7 cellular contexts compared by ENCODE assay signal in the genomic region with DNA sequence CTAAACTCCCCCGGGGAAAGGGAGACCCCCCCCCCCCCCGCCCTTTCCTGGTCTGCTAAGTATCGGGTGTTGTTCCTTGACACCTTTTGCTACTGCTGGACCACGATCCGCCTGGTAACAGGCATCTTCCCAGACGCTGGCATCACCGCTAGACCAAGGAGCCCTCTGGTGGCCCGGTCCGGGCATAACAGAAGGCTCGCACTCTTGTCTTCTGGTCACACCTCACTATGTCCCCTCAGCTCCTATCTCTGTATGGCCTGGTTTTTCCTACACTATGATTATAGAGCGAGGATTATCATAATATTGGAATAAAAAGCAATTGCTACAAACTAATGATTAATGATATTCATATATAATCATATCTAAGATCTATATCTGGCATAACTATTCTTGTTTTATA.
A peak's percentile ranks its signal among the peaks of the same experiment; 100 is the strongest.
DNase-seq lines count a peak whose midpoint lies in the region; ATAC-seq and TF ChIP-seq lines count a peak whose summit lies in the region.
"Not testable (repeated sequence)": the region's sequence is repeated elsewhere in the genome, so short reads cannot be mapped to it uniquely, and the experiment has no call there.

No MANE protein-coding gene starts in this region.

- not testable (repeated sequence) for ATAC-seq in activated CD8-positive, alpha-beta T cell treated with anti-CD3 and anti-CD28 coated beads for 36 hours; left lung

- peak; percentile 41 for DNase-seq in G401 (ENCODE audit: low spot score)
- DNase-seq in HFFc6; activated CD8-positive, alpha-beta T cell treated with anti-CD3 and anti-CD28 coated beads for 36 hours; choroid plexus epithelial cell (ENCODE audit: low read depth); left lung; retinal pigment epithelial cell (ENCODE audit: low read depth): not testable (repeated sequence)
- peak; percentile 16 for DNase-seq in RKO (ENCODE audit: low spot score)

- CTCF ChIA-PET in activated CD8-positive, alpha-beta T cell treated with anti-CD3 and anti-CD28 coated beads for 36 hours (lab: Charles Lee): interaction anchor here (0.8 to 1.8 kb wide), 2 partner anchors 33 to 64 kb away, joined by 3 to 15 read pairs; no protein-coding TSS in a partner anchor

- TF ChIP-seq CTCF in HFFc6 (IDR thresholded peaks at IDR 0.05) (peak; percentile 43), choroid plexus epithelial cell (conservative IDR thresholded peaks at IDR 0.05; ENCODE audit: low read depth, low read length) (peak; percentile 43), left lung (IDR thresholded peaks at IDR 0.05) (peak; percentile 16 to 21), retinal pigment epithelial cell (conservative IDR thresholded peaks at IDR 0.05; ENCODE audit: low read depth, low read length) (peak; percentile 44)
- peak; percentile 40 for TF ChIP-seq CTCF in activated CD8-positive, alpha-beta T cell treated with anti-CD3 and anti-CD28 coated beads for 36 hours (IDR thresholded peaks at IDR 0.05)

- H3K4me1 ChIP-seq in left lung: not testable (repeated sequence)

- POLR2A ChIA-PET in activated CD8-positive, alpha-beta T cell treated with anti-CD3 and anti-CD28 coated beads for 36 hours (lab: Charles Lee): not testable (repeated sequence)

- not testable (repeated sequence) for H3K9me3 ChIP-seq in left lung

- not testable (repeated sequence) for H3K27me3 ChIP-seq in left lung

- in situ Hi-C loops in G401 (cut with HindIII; ENCODE audit: low sequenced_read_pairs): not testable (repeated sequence)

- H3K36me3 Mint-ChIP-seq in HFFc6 (ENCODE audit: low read depth); activated CD8-positive, alpha-beta T cell treated with anti-CD3 and anti-CD28 coated beads for 36 hours (ENCODE audit: low read depth): not testable (repeated sequence)

- not testable (repeated sequence) for H3K4me1 Mint-ChIP-seq in HFFc6 (ENCODE audit: low read depth); activated CD8-positive, alpha-beta T cell treated with anti-CD3 and anti-CD28 coated beads for 36 hours (ENCODE audit: low read depth)

- H3K9me3 Mint-ChIP-seq in HFFc6; activated CD8-positive, alpha-beta T cell treated with anti-CD3 and anti-CD28 coated beads for 36 hours: not testable (repeated sequence)

- not testable (repeated sequence) for H3K27ac Mint-ChIP-seq in HFFc6; activated CD8-positive, alpha-beta T cell treated with anti-CD3 and anti-CD28 coated beads for 36 hours

- intact Hi-C loops in activated CD8-positive, alpha-beta T cell treated with anti-CD3 and anti-CD28 coated beads for 36 hours (cut with micrococcal nuclease); left lung (cut with DNase I): not testable (repeated sequence)

- not testable (repeated sequence) for H3K4me3 ChIP-seq in choroid plexus epithelial cell (ENCODE audit: low read depth, low read length); left lung; retinal pigment epithelial cell (ENCODE audit: low read length)

- not testable (repeated sequence) for H3K4me3 Mint-ChIP-seq in HFFc6; activated CD8-positive, alpha-beta T cell treated with anti-CD3 and anti-CD28 coated beads for 36 hours

- H3K27me3 Mint-ChIP-seq in HFFc6 (ENCODE audit: insufficient read depth); activated CD8-positive, alpha-beta T cell treated with anti-CD3 and anti-CD28 coated beads for 36 hours: not testable (repeated sequence)

- H3K27ac ChIP-seq in left lung: not testable (repeated sequence)

- H3K36me3 ChIP-seq in left lung: not testable (repeated sequence)
